1 cellular context compared by ENCODE assay signal in genomic region chr18:9913151-9913525, GRCh38.
TF ChIP-seq lines count a peak whose summit lies in the region.

No MANE protein-coding gene starts in this region.

TF ChIP-seq in HCT116, 20 proteins besides CTCF, POLR2A, EP300 and RAD21 (continued from another document):
- TF ChIP-seq REST (IDR thresholded peaks at IDR 0.05; ENCODE audit: low read depth) (no peak), TCF7L2 (IDR thresholded peaks at IDR 0.05; ENCODE audit: borderline replicate concordance, extremely low read depth, insufficient read depth, insufficient read length) (no peak), JUND (IDR thresholded peaks at IDR 0.05) (no peak), EZH2 (IDR thresholded peaks at IDR 0.05) (no peak), ELF1 (IDR thresholded peaks at IDR 0.05; ENCODE audit: borderline replicate concordance, low read depth) (no peak), FOSL1 (IDR thresholded peaks at IDR 0.05; ENCODE audit: low read depth) (no peak), POLR2AphosphoS5 (IDR thresholded peaks at IDR 0.05; ENCODE audit: low read depth, low read length) (no peak), EZH2phosphoT487 (IDR thresholded peaks at IDR 0.05; ENCODE audit: borderline replicate concordance) (no peak)
